1 cellular context compared by ENCODE assay signal in the genomic region with DNA sequence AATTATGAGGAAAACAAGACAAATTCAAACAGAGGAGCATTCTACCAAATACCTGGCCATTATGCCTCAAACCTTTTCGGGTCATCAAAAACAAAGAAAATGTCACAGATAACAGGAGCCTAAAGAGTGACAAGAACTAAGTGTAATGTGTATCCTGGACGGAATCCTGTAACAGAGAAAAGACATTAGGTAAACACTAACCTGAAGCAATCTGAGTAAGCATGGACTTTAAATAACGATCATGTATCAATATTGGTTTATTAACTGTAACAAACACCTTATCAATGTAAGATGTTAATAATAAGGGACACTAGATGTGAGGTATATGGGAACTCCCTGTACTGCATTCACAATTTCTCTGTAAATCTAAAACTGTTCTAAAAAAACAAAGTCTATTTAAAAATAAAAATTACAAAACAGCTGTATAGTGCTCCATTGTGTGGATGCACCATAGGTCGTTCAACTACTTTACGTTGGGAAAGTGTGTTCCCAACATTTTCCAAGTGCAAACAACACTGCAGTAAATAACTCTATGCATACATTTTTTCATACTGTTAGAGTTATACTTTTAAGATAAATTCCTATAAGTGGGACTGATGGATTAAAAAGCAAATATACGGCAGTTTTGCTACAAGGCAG.
TF ChIP-seq lines count a peak whose summit lies in the region.

No MANE protein-coding gene starts in this region.

TF ChIP-seq in HepG2, 621 proteins besides CTCF, POLR2A, EP300 and RAD21 (continued from another document and continues in another):
- TF ChIP-seq FOXP1 (IDR thresholded peaks at IDR 0.05) (peak; percentile 59; the same call in 1 of the 2 replicates), FOXP1 (CRISPR knock-in tag; IDR thresholded peaks at IDR 0.05) (peak; percentile 90), ZNF382 (CRISPR knock-in tag; IDR thresholded peaks at IDR 0.05; ENCODE audit: borderline replicate concordance) (no peak), ZNF75D (CRISPR knock-in tag; IDR thresholded peaks at IDR 0.05; ENCODE audit: borderline replicate concordance) (no peak), MBD4 (IDR thresholded peaks at IDR 0.05; ENCODE audit: borderline replicate concordance, low read length) (no peak), PHB2 (IDR thresholded peaks at IDR 0.05; ENCODE audit: partially characterized antibody) (no peak), MIXL1 (CRISPR knock-in tag; IDR thresholded peaks at IDR 0.05) (peak; percentile 65; the same call in 1 of the 2 replicates), MED8 (CRISPR knock-in tag; IDR thresholded peaks at IDR 0.05; ENCODE audit: insufficient replicate concordance) (no peak), SMARCC2 (IDR thresholded peaks at IDR 0.05) (peak; percentile 83; the same call in 1 of the 2 replicates), MAFK (conservative IDR thresholded peaks at IDR 0.05 in 1 of 2, IDR thresholded peaks at IDR 0.05 in 1 of 2; ENCODE audit: low read length in 2 of 2) (no peak), MEF2D (CRISPR knock-in tag; IDR thresholded peaks at IDR 0.05) (no peak), ZNF230 (CRISPR knock-in tag; IDR thresholded peaks at IDR 0.05) (no peak), PPARG (CRISPR knock-in tag; conservative IDR thresholded peaks at IDR 0.05) (no peak), ZNF354B (CRISPR knock-in tag; IDR thresholded peaks at IDR 0.05) (no peak), PCBP2 (optimal IDR thresholded peaks at IDR 0.05; ENCODE audit: low read depth, low read length, poor library complexity, severe bottlenecking) (no peak), ZSCAN31 (CRISPR knock-in tag; IDR thresholded peaks at IDR 0.05; ENCODE audit: low read depth) (no peak), ZSCAN29 (CRISPR knock-in tag; conservative IDR thresholded peaks at IDR 0.05) (no peak), PHF5A (CRISPR knock-in tag; IDR thresholded peaks at IDR 0.05; ENCODE audit: low read depth, unreplicated experiment) (no peak), MIER2 (CRISPR knock-in tag; IDR thresholded peaks at IDR 0.05) (no peak), NFRKB (IDR thresholded peaks at IDR 0.05) (no peak), ZNF232 (CRISPR knock-in tag; IDR thresholded peaks at IDR 0.05; ENCODE audit: borderline replicate concordance) (no peak), KDM5B (CRISPR knock-in tag; IDR thresholded peaks at IDR 0.05; ENCODE audit: borderline replicate concordance) (no peak), TBX2 (CRISPR knock-in tag; IDR thresholded peaks at IDR 0.05; ENCODE audit: borderline replicate concordance) (no peak), NR2F2 (IDR thresholded peaks at IDR 0.05; ENCODE audit: borderline replicate concordance, low read depth) (no peak), ZNF292 (CRISPR knock-in tag; IDR thresholded peaks at IDR 0.05; ENCODE audit: borderline replicate concordance, low read depth) (no peak), JDP2 (CRISPR knock-in tag; IDR thresholded peaks at IDR 0.05; ENCODE audit: borderline replicate concordance) (no peak), MTA1 (CRISPR knock-in tag; IDR thresholded peaks at IDR 0.05; ENCODE audit: borderline replicate concordance) (no peak), ZNF326 (CRISPR knock-in tag; IDR thresholded peaks at IDR 0.05; ENCODE audit: borderline replicate concordance) (no peak), ZNF160 (CRISPR knock-in tag; IDR thresholded peaks at IDR 0.05) (no peak), HIVEP1 (CRISPR knock-in tag; IDR thresholded peaks at IDR 0.05) (no peak), POLR2AphosphoS2 (IDR thresholded peaks at IDR 0.05; ENCODE audit: low read depth, low read length) (no peak), ZBTB38 (CRISPR knock-in tag; IDR thresholded peaks at IDR 0.05) (no peak), SOX5 (CRISPR knock-in tag; IDR thresholded peaks at IDR 0.05; ENCODE audit: borderline replicate concordance) (peak; percentile 73; the same call in 1 of the 2 replicates), ETV5 (CRISPR knock-in tag; IDR thresholded peaks at IDR 0.05; ENCODE audit: borderline replicate concordance) (no peak)
- TF ChIP-seq, protein P1, sequence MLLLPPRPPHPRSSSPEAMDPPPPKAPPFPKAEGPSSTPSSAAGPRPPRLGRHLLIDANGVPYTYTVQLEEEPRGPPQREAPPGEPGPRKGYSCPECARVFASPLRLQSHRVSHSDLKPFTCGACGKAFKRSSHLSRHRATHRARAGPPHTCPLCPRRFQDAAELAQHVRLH (CRISPR knock-in tag; IDR thresholded peaks at IDR 0.05; ENCODE audit: borderline replicate concordance, low read depth): no peak
- TF ChIP-seq, protein P2, sequence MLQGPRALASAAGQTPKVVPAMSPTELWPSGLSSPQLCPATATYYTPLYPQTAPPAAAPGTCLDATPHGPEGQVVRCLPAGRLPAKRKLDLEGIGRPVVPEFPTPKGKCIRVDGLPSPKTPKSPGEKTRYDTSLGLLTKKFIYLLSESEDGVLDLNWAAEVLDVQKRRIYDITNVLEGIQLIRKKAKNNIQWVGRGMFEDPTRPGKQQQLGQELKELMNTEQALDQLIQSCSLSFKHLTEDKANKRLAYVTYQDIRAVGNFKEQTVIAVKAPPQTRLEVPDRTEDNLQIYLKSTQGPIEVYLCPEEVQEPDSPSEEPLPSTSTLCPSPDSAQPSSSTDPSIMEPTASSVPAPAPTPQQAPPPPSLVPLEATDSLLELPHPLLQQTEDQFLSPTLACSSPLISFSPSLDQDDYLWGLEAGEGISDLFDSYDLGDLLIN (CRISPR knock-in tag; IDR thresholded peaks at IDR 0.05; ENCODE audit: borderline replicate concordance): no peak
- TF ChIP-seq, protein P3, sequence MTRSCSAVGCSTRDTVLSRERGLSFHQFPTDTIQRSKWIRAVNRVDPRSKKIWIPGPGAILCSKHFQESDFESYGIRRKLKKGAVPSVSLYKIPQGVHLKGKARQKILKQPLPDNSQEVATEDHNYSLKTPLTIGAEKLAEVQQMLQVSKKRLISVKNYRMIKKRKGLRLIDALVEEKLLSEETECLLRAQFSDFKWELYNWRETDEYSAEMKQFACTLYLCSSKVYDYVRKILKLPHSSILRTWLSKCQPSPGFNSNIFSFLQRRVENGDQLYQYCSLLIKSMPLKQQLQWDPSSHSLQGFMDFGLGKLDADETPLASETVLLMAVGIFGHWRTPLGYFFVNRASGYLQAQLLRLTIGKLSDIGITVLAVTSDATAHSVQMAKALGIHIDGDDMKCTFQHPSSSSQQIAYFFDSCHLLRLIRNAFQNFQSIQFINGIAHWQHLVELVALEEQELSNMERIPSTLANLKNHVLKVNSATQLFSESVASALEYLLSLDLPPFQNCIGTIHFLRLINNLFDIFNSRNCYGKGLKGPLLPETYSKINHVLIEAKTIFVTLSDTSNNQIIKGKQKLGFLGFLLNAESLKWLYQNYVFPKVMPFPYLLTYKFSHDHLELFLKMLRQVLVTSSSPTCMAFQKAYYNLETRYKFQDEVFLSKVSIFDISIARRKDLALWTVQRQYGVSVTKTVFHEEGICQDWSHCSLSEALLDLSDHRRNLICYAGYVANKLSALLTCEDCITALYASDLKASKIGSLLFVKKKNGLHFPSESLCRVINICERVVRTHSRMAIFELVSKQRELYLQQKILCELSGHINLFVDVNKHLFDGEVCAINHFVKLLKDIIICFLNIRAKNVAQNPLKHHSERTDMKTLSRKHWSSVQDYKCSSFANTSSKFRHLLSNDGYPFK (CRISPR knock-in tag; IDR thresholded peaks at IDR 0.05; ENCODE audit: borderline replicate concordance): no peak
- TF ChIP-seq, protein P4, sequence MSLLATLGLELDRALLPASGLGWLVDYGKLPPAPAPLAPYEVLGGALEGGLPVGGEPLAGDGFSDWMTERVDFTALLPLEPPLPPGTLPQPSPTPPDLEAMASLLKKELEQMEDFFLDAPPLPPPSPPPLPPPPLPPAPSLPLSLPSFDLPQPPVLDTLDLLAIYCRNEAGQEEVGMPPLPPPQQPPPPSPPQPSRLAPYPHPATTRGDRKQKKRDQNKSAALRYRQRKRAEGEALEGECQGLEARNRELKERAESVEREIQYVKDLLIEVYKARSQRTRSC (CRISPR knock-in tag; IDR thresholded peaks at IDR 0.05; ENCODE audit: low read depth): no peak
- TF ChIP-seq, protein P5, sequence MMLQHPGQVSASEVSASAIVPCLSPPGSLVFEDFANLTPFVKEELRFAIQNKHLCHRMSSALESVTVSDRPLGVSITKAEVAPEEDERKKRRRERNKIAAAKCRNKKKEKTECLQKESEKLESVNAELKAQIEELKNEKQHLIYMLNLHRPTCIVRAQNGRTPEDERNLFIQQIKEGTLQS (CRISPR knock-in tag; IDR thresholded peaks at IDR 0.05): no peak
- TF ChIP-seq, protein P6, sequence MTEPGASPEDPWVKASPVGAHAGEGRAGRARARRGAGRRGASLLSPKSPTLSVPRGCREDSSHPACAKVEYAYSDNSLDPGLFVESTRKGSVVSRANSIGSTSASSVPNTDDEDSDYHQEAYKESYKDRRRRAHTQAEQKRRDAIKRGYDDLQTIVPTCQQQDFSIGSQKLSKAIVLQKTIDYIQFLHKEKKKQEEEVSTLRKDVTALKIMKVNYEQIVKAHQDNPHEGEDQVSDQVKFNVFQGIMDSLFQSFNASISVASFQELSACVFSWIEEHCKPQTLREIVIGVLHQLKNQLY (CRISPR knock-in tag; IDR thresholded peaks at IDR 0.05): 0 out of 2 replicates have a peak, but pooled peaks have one; percentile 15
- TF ChIP-seq, protein P7, sequence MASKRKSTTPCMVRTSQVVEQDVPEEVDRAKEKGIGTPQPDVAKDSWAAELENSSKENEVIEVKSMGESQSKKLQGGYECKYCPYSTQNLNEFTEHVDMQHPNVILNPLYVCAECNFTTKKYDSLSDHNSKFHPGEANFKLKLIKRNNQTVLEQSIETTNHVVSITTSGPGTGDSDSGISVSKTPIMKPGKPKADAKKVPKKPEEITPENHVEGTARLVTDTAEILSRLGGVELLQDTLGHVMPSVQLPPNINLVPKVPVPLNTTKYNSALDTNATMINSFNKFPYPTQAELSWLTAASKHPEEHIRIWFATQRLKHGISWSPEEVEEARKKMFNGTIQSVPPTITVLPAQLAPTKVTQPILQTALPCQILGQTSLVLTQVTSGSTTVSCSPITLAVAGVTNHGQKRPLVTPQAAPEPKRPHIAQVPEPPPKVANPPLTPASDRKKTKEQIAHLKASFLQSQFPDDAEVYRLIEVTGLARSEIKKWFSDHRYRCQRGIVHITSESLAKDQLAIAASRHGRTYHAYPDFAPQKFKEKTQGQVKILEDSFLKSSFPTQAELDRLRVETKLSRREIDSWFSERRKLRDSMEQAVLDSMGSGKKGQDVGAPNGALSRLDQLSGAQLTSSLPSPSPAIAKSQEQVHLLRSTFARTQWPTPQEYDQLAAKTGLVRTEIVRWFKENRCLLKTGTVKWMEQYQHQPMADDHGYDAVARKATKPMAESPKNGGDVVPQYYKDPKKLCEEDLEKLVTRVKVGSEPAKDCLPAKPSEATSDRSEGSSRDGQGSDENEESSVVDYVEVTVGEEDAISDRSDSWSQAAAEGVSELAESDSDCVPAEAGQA (IDR thresholded peaks at IDR 0.05; ENCODE audit: low read depth): no peak
- TF ChIP-seq, protein P7 (CRISPR knock-in tag; IDR thresholded peaks at IDR 0.05; ENCODE audit: borderline replicate concordance): no peak
- TF ChIP-seq, protein P8, sequence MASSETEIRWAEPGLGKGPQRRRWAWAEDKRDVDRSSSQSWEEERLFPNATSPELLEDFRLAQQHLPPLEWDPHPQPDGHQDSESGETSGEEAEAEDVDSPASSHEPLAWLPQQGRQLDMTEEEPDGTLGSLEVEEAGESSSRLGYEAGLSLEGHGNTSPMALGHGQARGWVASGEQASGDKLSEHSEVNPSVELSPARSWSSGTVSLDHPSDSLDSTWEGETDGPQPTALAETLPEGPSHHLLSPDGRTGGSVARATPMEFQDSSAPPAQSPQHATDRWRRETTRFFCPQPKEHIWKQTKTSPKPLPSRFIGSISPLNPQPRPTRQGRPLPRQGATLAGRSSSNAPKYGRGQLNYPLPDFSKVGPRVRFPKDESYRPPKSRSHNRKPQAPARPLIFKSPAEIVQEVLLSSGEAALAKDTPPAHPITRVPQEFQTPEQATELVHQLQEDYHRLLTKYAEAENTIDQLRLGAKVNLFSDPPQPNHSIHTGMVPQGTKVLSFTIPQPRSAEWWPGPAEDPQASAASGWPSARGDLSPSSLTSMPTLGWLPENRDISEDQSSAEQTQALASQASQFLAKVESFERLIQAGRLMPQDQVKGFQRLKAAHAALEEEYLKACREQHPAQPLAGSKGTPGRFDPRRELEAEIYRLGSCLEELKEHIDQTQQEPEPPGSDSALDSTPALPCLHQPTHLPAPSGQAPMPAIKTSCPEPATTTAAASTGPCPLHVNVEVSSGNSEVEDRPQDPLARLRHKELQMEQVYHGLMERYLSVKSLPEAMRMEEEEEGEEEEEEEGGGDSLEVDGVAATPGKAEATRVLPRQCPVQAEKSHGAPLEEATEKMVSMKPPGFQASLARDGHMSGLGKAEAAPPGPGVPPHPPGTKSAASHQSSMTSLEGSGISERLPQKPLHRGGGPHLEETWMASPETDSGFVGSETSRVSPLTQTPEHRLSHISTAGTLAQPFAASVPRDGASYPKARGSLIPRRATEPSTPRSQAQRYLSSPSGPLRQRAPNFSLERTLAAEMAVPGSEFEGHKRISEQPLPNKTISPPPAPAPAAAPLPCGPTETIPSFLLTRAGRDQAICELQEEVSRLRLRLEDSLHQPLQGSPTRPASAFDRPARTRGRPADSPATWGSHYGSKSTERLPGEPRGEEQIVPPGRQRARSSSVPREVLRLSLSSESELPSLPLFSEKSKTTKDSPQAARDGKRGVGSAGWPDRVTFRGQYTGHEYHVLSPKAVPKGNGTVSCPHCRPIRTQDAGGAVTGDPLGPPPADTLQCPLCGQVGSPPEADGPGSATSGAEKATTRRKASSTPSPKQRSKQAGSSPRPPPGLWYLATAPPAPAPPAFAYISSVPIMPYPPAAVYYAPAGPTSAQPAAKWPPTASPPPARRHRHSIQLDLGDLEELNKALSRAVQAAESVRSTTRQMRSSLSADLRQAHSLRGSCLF (CRISPR knock-in tag; IDR thresholded peaks at IDR 0.05; ENCODE audit: borderline replicate concordance): no peak
- TF ChIP-seq, protein P9, sequence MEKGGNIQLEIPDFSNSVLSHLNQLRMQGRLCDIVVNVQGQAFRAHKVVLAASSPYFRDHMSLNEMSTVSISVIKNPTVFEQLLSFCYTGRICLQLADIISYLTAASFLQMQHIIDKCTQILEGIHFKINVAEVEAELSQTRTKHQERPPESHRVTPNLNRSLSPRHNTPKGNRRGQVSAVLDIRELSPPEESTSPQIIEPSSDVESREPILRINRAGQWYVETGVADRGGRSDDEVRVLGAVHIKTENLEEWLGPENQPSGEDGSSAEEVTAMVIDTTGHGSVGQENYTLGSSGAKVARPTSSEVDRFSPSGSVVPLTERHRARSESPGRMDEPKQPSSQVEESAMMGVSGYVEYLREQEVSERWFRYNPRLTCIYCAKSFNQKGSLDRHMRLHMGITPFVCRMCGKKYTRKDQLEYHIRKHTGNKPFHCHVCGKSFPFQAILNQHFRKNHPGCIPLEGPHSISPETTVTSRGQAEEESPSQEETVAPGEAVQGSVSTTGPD (CRISPR knock-in tag; IDR thresholded peaks at IDR 0.05): no peak
